1 cellular context compared by ENCODE assay signal in genomic region chr17:54983260-54983659, GRCh38.
TF ChIP-seq lines count a peak whose summit lies in the region.

No MANE protein-coding gene starts in this region.

TF ChIP-seq in WTC11, 78 proteins besides CTCF, POLR2A, EP300 and RAD21 (continued from another document):
- TF ChIP-seq AFF4 (CRISPR knock-in tag; IDR thresholded peaks at IDR 0.05; ENCODE audit: borderline replicate concordance): no peak
- TF ChIP-seq ZNF232 (CRISPR knock-in tag; IDR thresholded peaks at IDR 0.05): no peak
- TF ChIP-seq ZNF532 (CRISPR knock-in tag; IDR thresholded peaks at IDR 0.05; ENCODE audit: borderline replicate concordance): no peak
TF ChIP-seq in WTC11: peak in this region for 0.
